Comparison of ENCODE assay signal across 8 cellular contexts in the genomic region with DNA sequence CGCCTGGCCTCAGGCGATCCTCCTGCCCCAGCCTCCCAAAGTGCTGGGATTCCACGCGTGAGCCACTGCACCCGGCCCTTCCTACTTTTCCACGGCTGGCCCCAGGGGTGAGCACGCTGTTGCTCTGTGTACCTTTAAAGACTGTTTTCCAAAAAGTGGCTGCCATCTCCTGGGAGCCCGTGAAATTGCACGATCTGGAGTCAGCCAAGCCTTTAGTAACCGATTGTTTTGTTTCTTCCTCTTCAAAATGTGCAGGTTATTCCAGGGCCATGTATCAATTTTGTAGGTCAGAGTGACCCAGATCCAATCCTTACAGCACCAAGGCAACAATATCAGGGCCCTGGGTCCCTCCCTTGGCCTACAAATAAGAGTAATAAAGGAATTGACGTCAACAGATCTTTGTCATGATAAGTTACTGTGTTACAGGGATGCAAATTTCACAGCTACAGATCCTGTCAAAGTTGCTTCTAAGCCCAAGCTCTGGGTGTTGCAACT.
A peak's percentile ranks its signal among the peaks of the same experiment; 100 is the strongest.
DNase-seq lines count a peak whose midpoint lies in the region; ATAC-seq and TF ChIP-seq lines count a peak whose summit lies in the region.

No MANE protein-coding gene starts in this region.

- H3K4me3 Mint-ChIP-seq in activated T-helper 1 cell treated with anti-CD3 and anti-CD28 coated beads, Interleukin-12 subunit alpha, Interleukin-12 subunit beta, Interleukin-2, Interleukin-4 antibody, amounts not matched to agents 30 ng/mL and 10 ng/mL and 1 ng/mL, durations not matched to agents 14 hours and 24 hours and 36 hours: no peak overlapping the region
- H3K4me3 Mint-ChIP-seq in osteocyte (ENCODE audit: unreplicated experiment): no peak overlapping the region

- intact Hi-C loops in activated T-helper 1 cell treated with anti-CD3 and anti-CD28 coated beads, Interleukin-12 subunit alpha, Interleukin-12 subunit beta, Interleukin-2, Interleukin-4 antibody, amounts not matched to agents 30 ng/mL and 10 ng/mL and 1 ng/mL, durations not matched to agents 14 hours and 24 hours and 36 hours (cut with micrococcal nuclease): loop anchor here (1.0 kb wide), 1 partner anchor 287 kb away; no protein-coding TSS in a partner anchor

- no peaks in the 10 kb centered on the region for H3K9me3 Mint-ChIP-seq in activated T-helper 1 cell treated with anti-CD3 and anti-CD28 coated beads, Interleukin-12 subunit alpha, Interleukin-12 subunit beta, Interleukin-2, Interleukin-4 antibody, amounts not matched to agents 30 ng/mL and 10 ng/mL and 1 ng/mL, durations not matched to agents 14 hours and 24 hours and 36 hours
- H3K9me3 Mint-ChIP-seq in osteocyte (ENCODE audit: unreplicated experiment): no peaks in the 10 kb centered on the region

- no peaks in the 10 kb centered on the region for H3K36me3 Mint-ChIP-seq in activated T-helper 1 cell treated with anti-CD3 and anti-CD28 coated beads, Interleukin-12 subunit alpha, Interleukin-12 subunit beta, Interleukin-2, Interleukin-4 antibody, amounts not matched to agents 30 ng/mL and 10 ng/mL and 1 ng/mL, durations not matched to agents 14 hours and 24 hours and 36 hours (ENCODE audit: low read depth)
- no peaks in the 10 kb centered on the region for H3K36me3 Mint-ChIP-seq in osteocyte (ENCODE audit: unreplicated experiment)

- H3K27ac Mint-ChIP-seq in activated T-helper 1 cell treated with anti-CD3 and anti-CD28 coated beads, Interleukin-12 subunit alpha, Interleukin-12 subunit beta, Interleukin-2, Interleukin-4 antibody, amounts not matched to agents 30 ng/mL and 10 ng/mL and 1 ng/mL, durations not matched to agents 14 hours and 24 hours and 36 hours: peak overlapping the region; percentile 71
- H3K27ac Mint-ChIP-seq in osteocyte (ENCODE audit: unreplicated experiment): no peak overlapping the region

- H3K4me1 Mint-ChIP-seq in activated T-helper 1 cell treated with anti-CD3 and anti-CD28 coated beads, Interleukin-12 subunit alpha, Interleukin-12 subunit beta, Interleukin-2, Interleukin-4 antibody, amounts not matched to agents 30 ng/mL and 10 ng/mL and 1 ng/mL, durations not matched to agents 14 hours and 24 hours and 36 hours (ENCODE audit: low read depth): peaks cover 14% of the 10 kb centered on the region
- peaks cover 4% of the 10 kb centered on the region for H3K4me1 Mint-ChIP-seq in osteocyte (ENCODE audit: unreplicated experiment)

- DNase-seq in Ammon's horn (ENCODE audit: low spot score) (peak; percentile 76), NCI-H460 (ENCODE audit: extremely low read depth, low read depth) (peak; percentile 54), foreskin melanocyte (peak; percentile 66), osteocyte (ENCODE audit: extremely low spot score, unreplicated experiment) (no peak)
- DNase-seq in activated T-helper 1 cell treated with anti-CD3 and anti-CD28 coated beads, Interleukin-12 subunit alpha, Interleukin-12 subunit beta, Interleukin-2, Interleukin-4 antibody, amounts not matched to agents 30 ng/mL and 10 ng/mL and 1 ng/mL, durations not matched to agents 14 hours and 24 hours and 36 hours (ENCODE audit: low spot score): no peak
- no peak for DNase-seq in activated effector memory CD4-positive, alpha-beta T cell treated with Interleukin-2 at 50 U/mL for 16 hours

- ATAC-seq in GM18508 (IDR thresholded peaks at IDR 0.05; ENCODE audit: insufficient read depth, unreplicated experiment) (peak; percentile 63), HG03432 (IDR thresholded peaks at IDR 0.05; ENCODE audit: unreplicated experiment) (peak; percentile 70)

- peak; percentile 79 for TF ChIP-seq CTCF in osteocyte (IDR thresholded peaks at IDR 0.05)

- peaks cover 18% of the 10 kb centered on the region for H3K27me3 Mint-ChIP-seq in activated T-helper 1 cell treated with anti-CD3 and anti-CD28 coated beads, Interleukin-12 subunit alpha, Interleukin-12 subunit beta, Interleukin-2, Interleukin-4 antibody, amounts not matched to agents 30 ng/mL and 10 ng/mL and 1 ng/mL, durations not matched to agents 14 hours and 24 hours and 36 hours (ENCODE audit: insufficient read depth)
- H3K27me3 Mint-ChIP-seq in osteocyte (ENCODE audit: unreplicated experiment): peaks cover 45% of the 10 kb centered on the region

Comparison
In these comparisons a context has a peak if more than half of its experiments do, and no peak if none do; other contexts are left out.
1. DNase-seq: peak in Ammon's horn (single experiment), NCI-H460 (single experiment) and foreskin melanocyte (single experiment); none in activated T-helper 1 cell treated with anti-CD3 and anti-CD28 coated beads, Interleukin-12 subunit alpha, Interleukin-12 subunit beta, Interleukin-2, Interleukin-4 antibody, amounts not matched to agents 30 ng/mL and 10 ng/mL and 1 ng/mL, durations not matched to agents 14 hours and 24 hours and 36 hours (single experiment), osteocyte (single experiment) and activated effector memory CD4-positive, alpha-beta T cell treated with Interleukin-2 at 50 U/mL for 16 hours (single experiment).